ENCODE assay signal across 1 cellular context in genomic region chr20:38249536-38250310, GRCh38.
TF ChIP-seq lines count a peak whose summit lies in the region.

No MANE protein-coding gene starts in this region.

TF ChIP-seq in GM23338, 12 proteins besides CTCF, POLR2A, EP300 and RAD21 (continued from another document):
- TF ChIP-seq ZNF462 (CRISPR knock-in tag; IDR thresholded peaks at IDR 0.05): no peak
TF ChIP-seq in GM23338: peak in this region for 0.
